In genomic region chr22:50621948-50622722, GRCh38 we compare ENCODE assay signal across 8 cellular contexts. TPM values are rescaled to one million over a fixed set of nuclear protein-coding genes. Genes with fewer than 3 reads are reported as not detected.
A peak's percentile ranks its signal among the peaks of the same experiment; 100 is the strongest.
DNase-seq lines count a peak whose midpoint lies in the region; ATAC-seq and TF ChIP-seq lines count a peak whose summit lies in the region.

No MANE protein-coding gene starts in this region.

- intact Hi-C loops in CD4-positive, alpha-beta memory T cell (cut with micrococcal nuclease), result loop anchor here (1.0 to 2.0 kb wide), 9 partner anchors 40 to 431 kb away; partner anchors contain the start of genes CHKB, HDAC10, MAPK11 and PPP6R2
- intact Hi-C loops in sciatic nerve (cut with DNase I), result no loop called here

- H3K9me3 ChIP-seq in CD4-positive, alpha-beta memory T cell (ENCODE audit: control insufficient read depth in 1 of 2, low read length in 2 of 2), result no peaks in the 10 kb centered on the region

- H3K4me3 ChIP-seq in CD4-positive, alpha-beta memory T cell (ENCODE audit: low read length in 2 of 2), result peak overlapping the region; percentile 49 to 80
- peak overlapping the region; percentile 27 for H3K4me3 ChIP-seq in HL-60 (replicated peaks; ENCODE audit: insufficient read depth, low read length)
- peak overlapping the region; percentile 10 for H3K4me3 ChIP-seq in kidney epithelial cell (ENCODE audit: low read depth, low read length)

- no peak for ATAC-seq in activated T-cell treated with anti-CD3 and anti-CD28 coated beads, Interleukin-2, amount 50 U/mL, for 4 hours
- no peak for ATAC-seq in HG03457 (IDR thresholded peaks at IDR 0.05; ENCODE audit: unreplicated experiment)
- ATAC-seq in GM18868 (IDR thresholded peaks at IDR 0.05; ENCODE audit: unreplicated experiment), result no peak
- ATAC-seq in sciatic nerve, result no peak

- no peaks in the 10 kb centered on the region for H3K27me3 Mint-ChIP-seq in CD4-positive, alpha-beta memory T cell
- no peaks in the 10 kb centered on the region for H3K27me3 Mint-ChIP-seq in activated T-cell treated with anti-CD3 and anti-CD28 coated beads, Interleukin-2, amount 50 U/mL, for 4 hours (ENCODE audit: low read depth)

- peaks cover 0 to 14% of the 10 kb centered on the region in 2 donors for H3K36me3 Mint-ChIP-seq in CD4-positive, alpha-beta memory T cell
- H3K36me3 Mint-ChIP-seq in activated T-cell treated with anti-CD3 and anti-CD28 coated beads, Interleukin-2, amount 50 U/mL, for 4 hours (ENCODE audit: insufficient read depth), result peaks cover 2% of the 10 kb centered on the region

- peaks cover 23 to 43% (median 32%) of the 10 kb centered on the region in 4 donors for H3K4me1 Mint-ChIP-seq in CD4-positive, alpha-beta memory T cell
- peaks cover 40% of the 10 kb centered on the region for H3K4me1 Mint-ChIP-seq in activated T-cell treated with anti-CD3 and anti-CD28 coated beads, Interleukin-2, amount 50 U/mL, for 4 hours (ENCODE audit: low read depth)

- DNase-seq in CD4-positive, alpha-beta memory T cell, result peak; percentile 17 to 53 (median 33)
- DNase-seq in HL-60 (ENCODE audit: low read depth in 1 of 2, low spot score in 1 of 2) (peak in 1 of 2 experiments; percentile 42), kidney epithelial cell (ENCODE audit: low read depth) (no peak), sciatic nerve (ENCODE audit: low spot score) (no peak), NCI-H82 treated with DMSO at 0.1 percent for 48 hours (lab: John Stamatoyannopoulos, UW; ENCODE audit: unreplicated experiment) (no peak)
- DNase-seq in activated T-cell treated with anti-CD3 and anti-CD28 coated beads, Interleukin-2, amount 50 U/mL, for 4 hours, result no peak

- H3K27me3 ChIP-seq in CD4-positive, alpha-beta memory T cell (ENCODE audit: insufficient read depth, low read length), result no peaks in the 10 kb centered on the region
- H3K27me3 ChIP-seq in HL-60 (ENCODE audit: insufficient read depth, poor library complexity, severe bottlenecking) (no peaks in the 10 kb centered on the region), kidney epithelial cell (ENCODE audit: control insufficient read depth, insufficient read depth, low read length) (no peaks in the 10 kb centered on the region)

- CTCF ChIA-PET in CD4-positive, alpha-beta memory T cell (lab: Charles Lee; ENCODE audit: partially characterized antibody), result interaction anchor here (1.2 to 5.8 kb wide), 14 partner anchors 15 to 380 kb away, joined by 3 to 58 read pairs (median 10); partner anchors contain the start of genes SCO2 and SYCE3

- peak overlapping the region; percentile 91 to 96 (median 93) for H3K4me3 Mint-ChIP-seq in CD4-positive, alpha-beta memory T cell
- peak overlapping the region; percentile 82 for H3K4me3 Mint-ChIP-seq in activated T-cell treated with anti-CD3 and anti-CD28 coated beads, Interleukin-2, amount 50 U/mL, for 4 hours

- POLR2A ChIA-PET in CD4-positive, alpha-beta memory T cell (lab: Charles Lee; ENCODE audit: partially characterized antibody), result interaction anchor here (0.6 to 5.1 kb wide), 29 partner anchors 8 to 662 kb away, joined by 3 to 160 read pairs (median 8); partner anchors contain the start of genes CHKB, HDAC10, KLHDC7B and LMF2

- TF ChIP-seq CTCF in HL-60 (IDR thresholded peaks at IDR 0.05; ENCODE audit: insufficient read depth, low read length) (peak; percentile 26), kidney epithelial cell (IDR thresholded peaks at IDR 0.05; ENCODE audit: insufficient read depth, low read length, poor library complexity, severe bottlenecking) (peak; percentile 37)

- peaks cover 0 to 2% (median 0%) of the 10 kb centered on the region in 8 donors for H3K9me3 Mint-ChIP-seq in CD4-positive, alpha-beta memory T cell
- no peaks in the 10 kb centered on the region for H3K9me3 Mint-ChIP-seq in activated T-cell treated with anti-CD3 and anti-CD28 coated beads, Interleukin-2, amount 50 U/mL, for 4 hours

- peak overlapping the region; percentile 85 for H3K27ac ChIP-seq in CD4-positive, alpha-beta memory T cell (ENCODE audit: low read depth, low read length)
- peak overlapping the region; percentile 59 for H3K27ac ChIP-seq in HL-60 (replicated peaks)

- H3K36me3 ChIP-seq in CD4-positive, alpha-beta memory T cell (ENCODE audit: insufficient read depth, low read length), result peaks cover 9% of the 10 kb centered on the region
- no peaks in the 10 kb centered on the region for H3K36me3 ChIP-seq in kidney epithelial cell (ENCODE audit: control insufficient read depth, insufficient read depth, low read length)

- H3K4me1 ChIP-seq in CD4-positive, alpha-beta memory T cell (ENCODE audit: insufficient read depth, low read length), result peaks cover 44% of the 10 kb centered on the region

- H3K27ac Mint-ChIP-seq in CD4-positive, alpha-beta memory T cell, result peak overlapping the region; percentile 94 to 99 (median 99)

RNA-seq across cellular contexts. Expression of gene ARSA, which starts 5.8 kb away (rescaled TPM):
- total RNA-seq in CD4-positive, alpha-beta memory T cell, result 10 to 100 TPM; 83.2 to 86.8 TPM
- polyA plus RNA-seq in CD4-positive, alpha-beta memory T cell, result 10 to 100 TPM in 1 of 2 donors, 1 to 10 TPM in 1; 7.8 to 13.0 TPM
- 10 to 100 TPM; 10.5 to 13.1 (median 11.0) TPM for total RNA-seq in activated T-cell treated with anti-CD3 and anti-CD28 coated beads, Interleukin-2, amount 50 U/mL, for 4 hours
- total RNA-seq in kidney epithelial cell (42.7 and 63.8 TPM in 2 replicates), sciatic nerve (38.1 TPM)

RNA-seq across cellular contexts. Expression of gene MAPK8IP2, which starts 21.5 kb away (rescaled TPM):
- total RNA-seq in CD4-positive, alpha-beta memory T cell, result under 1 TPM; 0.22 to 0.49 TPM
- not detected for polyA plus RNA-seq in CD4-positive, alpha-beta memory T cell
- under 1 TPM; 0.05 to 0.38 (median 0.16) TPM for total RNA-seq in activated T-cell treated with anti-CD3 and anti-CD28 coated beads, Interleukin-2, amount 50 U/mL, for 4 hours
- total RNA-seq in kidney epithelial cell, result 0.84 and 1.0 TPM in 2 replicates
- total RNA-seq in sciatic nerve, result 2.4 TPM

RNA-seq across cellular contexts. Expression of gene CHKB, which starts 39.5 kb away (rescaled TPM):
- total RNA-seq in CD4-positive, alpha-beta memory T cell, result 100 to 1,000 TPM; 178 to 196 TPM
- polyA plus RNA-seq in CD4-positive, alpha-beta memory T cell, result 10 to 100 TPM; 30.7 to 40.3 TPM
- total RNA-seq in activated T-cell treated with anti-CD3 and anti-CD28 coated beads, Interleukin-2, amount 50 U/mL, for 4 hours, result 10 to 100 TPM; 56.1 to 63.2 (median 60.7) TPM
- total RNA-seq in kidney epithelial cell (59.1 and 81.1 TPM in 2 replicates), sciatic nerve (73.9 TPM)

RNA-seq across cellular contexts. Expression of gene CPT1B, which starts 43.9 kb away (rescaled TPM):
- 10 to 100 TPM; 68.0 to 70.0 TPM for total RNA-seq in CD4-positive, alpha-beta memory T cell
- polyA plus RNA-seq in CD4-positive, alpha-beta memory T cell, result 1 to 10 TPM in 1 of 2 donors, not detected in 1; 2.3 TPM
- total RNA-seq in activated T-cell treated with anti-CD3 and anti-CD28 coated beads, Interleukin-2, amount 50 U/mL, for 4 hours, result 10 to 100 TPM; 30.0 to 38.3 (median 32.7) TPM
- total RNA-seq in kidney epithelial cell, result 2.1 and 5.8 TPM in 2 replicates
- 18.2 TPM for total RNA-seq in sciatic nerve

RNA-seq across cellular contexts. Expression of gene SHANK3, which starts 50.5 kb away (rescaled TPM):
- not detected for total RNA-seq in CD4-positive, alpha-beta memory T cell
- polyA plus RNA-seq in CD4-positive, alpha-beta memory T cell, result not detected
- total RNA-seq in activated T-cell treated with anti-CD3 and anti-CD28 coated beads, Interleukin-2, amount 50 U/mL, for 4 hours, result under 1 TPM; 0.05 to 0.24 (median 0.08) TPM
- total RNA-seq in kidney epithelial cell, result 3.8 and 6.0 TPM in 2 replicates
- total RNA-seq in sciatic nerve, result 56.6 TPM

Comparison
In these comparisons a context has a peak if more than half of its experiments do, and no peak if none do; other contexts are left out.
1. DNase-seq: peak in CD4-positive, alpha-beta memory T cell (5 of 5); none in activated T-cell treated with anti-CD3 and anti-CD28 coated beads, Interleukin-2, amount 50 U/mL, for 4 hours (single experiment), kidney epithelial cell (single experiment), sciatic nerve (single experiment) and NCI-H82 treated with DMSO at 0.1 percent for 48 hours (single experiment).
2. H3K4me3 ChIP-seq: peak in every context shown above with its lines; median percentile 64 in CD4-positive, alpha-beta memory T cell; 27 in HL-60; 10 in kidney epithelial cell.